In the genomic region with DNA sequence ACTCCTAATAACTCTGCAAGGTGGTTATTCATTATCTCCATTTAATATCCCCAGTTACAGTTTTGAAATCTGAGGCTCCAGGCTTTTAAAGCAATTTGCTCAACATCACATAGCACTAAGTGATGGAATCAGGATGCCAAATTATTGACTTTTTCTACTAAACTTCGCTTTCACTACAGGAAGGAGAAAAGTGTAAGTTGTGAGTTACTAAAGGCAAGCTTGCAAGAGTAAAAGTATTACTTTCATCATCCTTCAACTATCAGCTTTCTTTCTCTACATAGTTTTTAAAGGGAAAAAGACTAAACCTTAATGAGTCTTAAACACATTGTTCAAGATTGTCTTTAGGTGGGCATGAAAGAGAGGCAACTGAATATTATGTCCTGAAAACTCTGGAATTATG, we compare ENCODE assay signal across 14 cellular contexts. TPM values are rescaled to one million over a fixed set of nuclear protein-coding genes. Genes with fewer than 3 reads are reported as not detected.
DNase-seq lines count a peak whose midpoint lies in the region; ATAC-seq, FAIRE-seq and TF ChIP-seq lines count a peak whose summit lies in the region.
"Had no signal": no experiment of that assay in that cellular context is flagged by ENCODE, and none has a peak within 500 bp of the region (broad histone marks: within the 10 kb centered on the region; RNA-seq: fewer than 3 reads in every experiment).

No MANE protein-coding gene starts in this region.

- H3K9me3 ChIP-seq in liver (ENCODE audit: control insufficient read depth in 4 of 4, low read length in 3 of 4) (no peaks in the 10 kb centered on the region), subcutaneous abdominal adipose tissue (ENCODE audit: control insufficient read depth in 5 of 5, low read length in 5 of 5) (no peaks in the 10 kb centered on the region)
- H3K9me3 ChIP-seq: HAP-1, stomach had no signal

- H3K27me3 ChIP-seq in liver (ENCODE audit: control insufficient read depth in 4 of 4, insufficient read depth in 4 of 4, low read length in 3 of 4) (no peaks in the 10 kb centered on the region), subcutaneous abdominal adipose tissue (ENCODE audit: control insufficient read depth in 5 of 5, insufficient read depth in 4 of 5, low read length in 5 of 5) (no peaks in the 10 kb centered on the region)
- H3K27me3 ChIP-seq: stomach had no signal

- DNase-seq in T-cell = no peak
- no peak for DNase-seq in HK-2 (ENCODE audit: unreplicated experiment)
- DNase-seq: activated T-cell treated with anti-CD3 and anti-CD28 coated beads, Interleukin-2, amount 50 U/mL, for 72 hours; NCI-H226; OCI-M1; retina; stomach had no signal

- no peaks in the 10 kb centered on the region for H3K9me3 Mint-ChIP-seq in T-cell
- H3K9me3 Mint-ChIP-seq: activated T-cell treated with anti-CD3 and anti-CD28 coated beads, Interleukin-2, amount 50 U/mL, for 72 hours; T-helper 1 cell treated with Interleukin-12 subunit alpha and Interleukin-12 subunit beta and Interleukin-4 antibody, amounts not matched to agents 30 μg/mL and 1 μg/mL, for 36 hours had no signal

- ATAC-seq in T-cell (replicated peaks in 1 of 4) (no peak), HG03565 (IDR thresholded peaks at IDR 0.05; ENCODE audit: unreplicated experiment) (no peak), HG02852 (IDR thresholded peaks at IDR 0.05; ENCODE audit: unreplicated experiment) (no peak)
- ATAC-seq: activated T-cell treated with anti-CD3 and anti-CD28 coated beads, Interleukin-2, amount 50 U/mL, for 72 hours had no signal

- no peak for TF ChIP-seq CTCF in liver (IDR thresholded peaks at IDR 0.05; ENCODE audit: low read depth, low read length, missing input control)

- WGBS in liver = 27% methylated on average over 1 of the region's 1 CpG

- peaks cover 4% of the 10 kb centered on the region for H3K36me3 Mint-ChIP-seq in T-cell

- no peak for TF ChIP-seq RAD21 in liver (IDR thresholded peaks at IDR 0.05)

- no peaks in the 10 kb centered on the region for H3K27me3 Mint-ChIP-seq in T-cell

- H3K36me3 ChIP-seq in liver (ENCODE audit: control insufficient read depth in 4 of 4, insufficient read depth in 3 of 4, low read depth in 1 of 4, low read length in 3 of 4) (no peaks in the 10 kb centered on the region), subcutaneous abdominal adipose tissue (ENCODE audit: control insufficient read depth in 5 of 5, insufficient read depth in 5 of 5, low read length in 5 of 5) (no peaks in the 10 kb centered on the region)
- H3K36me3 ChIP-seq: HAP-1, stomach had no signal

- H3K27ac ChIP-seq in liver (ENCODE audit: low read depth in 1 of 2, low read length in 2 of 2) (peak overlapping the region; percentile 31 to 86), subcutaneous abdominal adipose tissue (ENCODE audit: low read depth, low read length) (peak overlapping the region; percentile 86)

- CTCF ChIA-PET in T-cell (lab: Charles Lee) = interaction anchor here in 1 of 2 donors (0.6 kb wide), 1 partner anchor 38 kb away, joined by 3 read pairs; no protein-coding TSS in a partner anchor

- peaks cover 13 to 50% (median 29%) of the 10 kb centered on the region in 4 donors for H3K4me1 ChIP-seq in liver (ENCODE audit: control insufficient read depth in 4 of 4, insufficient read depth in 4 of 4, low read length in 3 of 4)
- H3K4me1 ChIP-seq in subcutaneous abdominal adipose tissue (ENCODE audit: control insufficient read depth in 5 of 5, insufficient read depth in 5 of 5, low read length in 5 of 5) = peaks cover 0 to 65% (median 57%) of the 10 kb centered on the region in 5 donors

- H3K27ac Mint-ChIP-seq in T-cell = no peak overlapping the region
- H3K27ac Mint-ChIP-seq: activated T-cell treated with anti-CD3 and anti-CD28 coated beads, Interleukin-2, amount 50 U/mL, for 72 hours; T-helper 1 cell treated with Interleukin-12 subunit alpha and Interleukin-12 subunit beta and Interleukin-4 antibody, amounts not matched to agents 30 μg/mL and 1 μg/mL, for 36 hours had no signal

- H3K9ac ChIP-seq in liver (ENCODE audit: low read depth in 1 of 2, low read length in 2 of 2) (no peak overlapping the region), subcutaneous abdominal adipose tissue (ENCODE audit: low read length in 5 of 5) (peak overlapping the region in 1 of 5 donors; percentile 10)

- POLR2A ChIA-PET in T-cell (lab: Charles Lee) = interaction anchor here in 1 of 2 donors (0.6 kb wide), 1 partner anchor 11 kb away, joined by 3 read pairs; no protein-coding TSS in a partner anchor

- FAIRE-seq in G401.6 (lab: Jason Lieb, UNC) = peak; percentile 59

- H3K4me3 Mint-ChIP-seq in T-cell = peak overlapping the region; percentile 17 to 98 (median 22)

- H3K4me3 ChIP-seq in liver (ENCODE audit: low read depth in 1 of 3, low read length in 3 of 3) (no peak overlapping the region), subcutaneous abdominal adipose tissue (ENCODE audit: low read depth in 1 of 5, low read length in 5 of 5) (no peak overlapping the region)

- H3K4me1 Mint-ChIP-seq in T-cell = peaks cover 52 to 66% (median 55%) of the 10 kb centered on the region in 3 donors

TF ChIP-seq in liver, 16 proteins besides CTCF, POLR2A, EP300 and RAD21:
- TF ChIP-seq, protein P1, sequence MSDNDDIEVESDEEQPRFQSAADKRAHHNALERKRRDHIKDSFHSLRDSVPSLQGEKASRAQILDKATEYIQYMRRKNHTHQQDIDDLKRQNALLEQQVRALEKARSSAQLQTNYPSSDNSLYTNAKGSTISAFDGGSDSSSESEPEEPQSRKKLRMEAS (IDR thresholded peaks at IDR 0.05) = no peak

RNA-seq across cellular contexts. Expression of gene OSBPL9, which starts 1.8 kb away (rescaled TPM):
- total RNA-seq in T-cell = 10 to 100 TPM; 39.8 to 50.7 (median 43.4) TPM
- 100 to 1,000 TPM in 1 of 2 donors, 10 to 100 TPM in 1; 62.5 to 129 TPM for total RNA-seq in liver
- 10 to 100 TPM; 52.1 to 58.3 TPM for polyA plus RNA-seq in liver
